Comparison of ENCODE assay signal across 13 cellular contexts in the genomic region with DNA sequence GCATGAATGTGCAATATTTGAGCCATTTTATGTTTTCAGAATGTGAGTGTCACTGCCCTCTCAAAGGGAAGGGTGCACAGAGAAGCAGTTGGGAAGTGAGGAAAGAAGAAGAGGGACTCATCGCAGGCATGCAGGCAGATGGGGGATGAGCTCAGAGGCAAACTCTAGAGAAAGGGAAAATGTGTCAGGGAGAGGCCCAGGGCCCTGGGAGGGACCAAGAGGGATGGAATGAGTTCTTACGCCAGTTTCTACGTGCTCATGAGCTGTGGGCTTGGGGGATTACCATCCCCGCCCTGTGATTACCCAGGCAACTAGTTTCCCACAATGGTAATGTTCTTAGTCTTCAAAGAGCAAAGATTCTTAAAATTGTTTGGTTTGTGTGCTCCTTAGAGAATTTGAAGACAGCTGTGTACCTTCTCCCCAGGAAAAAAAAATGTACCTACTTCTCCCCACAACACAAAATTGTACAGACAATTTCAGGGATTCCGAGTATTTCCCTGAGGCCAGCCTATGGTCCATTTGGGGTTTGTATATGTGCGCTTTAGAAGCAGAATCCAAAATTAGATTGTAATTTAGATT. TPM values are rescaled to one million over a fixed set of nuclear protein-coding genes. Genes with fewer than 3 reads are reported as not detected.
DNase-seq lines count a peak whose midpoint lies in the region; ATAC-seq and TF ChIP-seq lines count a peak whose summit lies in the region.
"Had no signal": no experiment of that assay in that cellular context is flagged by ENCODE, and none has a peak within 500 bp of the region (broad histone marks: within the 10 kb centered on the region; RNA-seq: fewer than 3 reads in every experiment).

No MANE protein-coding gene starts in this region.

- peaks cover 26% of the 10 kb centered on the region for H3K4me1 Mint-ChIP-seq in T-helper 1 cell treated with Interleukin-12 subunit alpha and Interleukin-12 subunit beta and Interleukin-4 antibody, amounts not matched to agents 30 μg/mL and 1 μg/mL, for 36 hours (ENCODE audit: low read depth)
- peaks cover 24% of the 10 kb centered on the region for H3K4me1 Mint-ChIP-seq in neural progenitor cell

- no peak overlapping the region for H3K4me3 ChIP-seq in neural progenitor cell
- no peak overlapping the region for H3K4me3 ChIP-seq in uterus
- H3K4me3 ChIP-seq: thoracic aorta had no signal

- no peaks in the 10 kb centered on the region for H4K20me1 ChIP-seq in neural progenitor cell (ENCODE audit: low read depth)

- peaks cover 28% of the 10 kb centered on the region for H3F3A ChIP-seq in neural progenitor cell (ENCODE audit: low read depth)

- H3K9me3 Mint-ChIP-seq in T-helper 1 cell treated with Interleukin-12 subunit alpha and Interleukin-12 subunit beta and Interleukin-4 antibody, amounts not matched to agents 30 μg/mL and 1 μg/mL, for 36 hours, result no peaks in the 10 kb centered on the region
- H3K9me3 Mint-ChIP-seq in neural progenitor cell, result no peaks in the 10 kb centered on the region

- H3K36me3 Mint-ChIP-seq in T-helper 1 cell treated with Interleukin-12 subunit alpha and Interleukin-12 subunit beta and Interleukin-4 antibody, amounts not matched to agents 30 μg/mL and 1 μg/mL, for 36 hours (ENCODE audit: low read depth), result peaks cover 32% of the 10 kb centered on the region
- H3K36me3 Mint-ChIP-seq in neural progenitor cell, result no peaks in the 10 kb centered on the region

- H3K9me3 ChIP-seq in neural progenitor cell (ENCODE audit: low read depth) (no peaks in the 10 kb centered on the region), uterus (no peaks in the 10 kb centered on the region)
- H3K9me3 ChIP-seq: thoracic aorta had no signal

- TF ChIP-seq POLR2A in uterus (IDR thresholded peaks at IDR 0.05), result no peak

- H3K4me1 ChIP-seq in neural progenitor cell (peaks cover 37% of the 10 kb centered on the region), uterus (no peaks in the 10 kb centered on the region)

- no peaks in the 10 kb centered on the region for H3K79me2 ChIP-seq in neural progenitor cell (ENCODE audit: low read depth)

- no peak overlapping the region for H3K9ac ChIP-seq in neural progenitor cell

- intact Hi-C loops in uterus (cut with DNase I; ENCODE audit: low total_unique reads), result no loop called here

- H2AFZ ChIP-seq in neural progenitor cell (replicated peaks), result peak overlapping the region; percentile 45

- TF ChIP-seq CTCF in neural progenitor cell (IDR thresholded peaks at IDR 0.05) (no peak), uterus (IDR thresholded peaks at IDR 0.05) (no peak)

- H3K27ac Mint-ChIP-seq in T-helper 1 cell treated with Interleukin-12 subunit alpha and Interleukin-12 subunit beta and Interleukin-4 antibody, amounts not matched to agents 30 μg/mL and 1 μg/mL, for 36 hours, result peak overlapping the region; percentile 42
- H3K27ac Mint-ChIP-seq in neural progenitor cell, result peak overlapping the region; percentile 2

- H3K4me3 Mint-ChIP-seq in T-helper 1 cell treated with Interleukin-12 subunit alpha and Interleukin-12 subunit beta and Interleukin-4 antibody, amounts not matched to agents 30 μg/mL and 1 μg/mL, for 36 hours, result no peak overlapping the region
- H3K4me3 Mint-ChIP-seq in neural progenitor cell, result no peak overlapping the region

- H3K27me3 ChIP-seq in neural progenitor cell, result no peaks in the 10 kb centered on the region
- no peaks in the 10 kb centered on the region for H3K27me3 ChIP-seq in uterus

- DNase-seq in T-helper 1 cell (no peak), neural progenitor cell (ENCODE audit: low spot score) (peak; percentile 13), NCI-H1417 treated with DMSO at 0.1 percent for 48 hours (lab: John Stamatoyannopoulos, UW) (no peak), GOT3 (lab: John Stamatoyannopoulos, UW) (no peak), uterus (no peak)
- DNase-seq: cerebellar nuclear complex, RPMI8226 had no signal

- peak overlapping the region; percentile 32 for H3K4me2 ChIP-seq in neural progenitor cell

- H3K27me3 Mint-ChIP-seq in T-helper 1 cell treated with Interleukin-12 subunit alpha and Interleukin-12 subunit beta and Interleukin-4 antibody, amounts not matched to agents 30 μg/mL and 1 μg/mL, for 36 hours (ENCODE audit: low read depth), result no peaks in the 10 kb centered on the region
- peaks cover 9% of the 10 kb centered on the region for H3K27me3 Mint-ChIP-seq in neural progenitor cell (ENCODE audit: insufficient read depth, low read depth)

- ATAC-seq in GM21526 (IDR thresholded peaks at IDR 0.05; ENCODE audit: low FRiP score, unreplicated experiment) (peak; percentile 30), HG03280 (IDR thresholded peaks at IDR 0.05; ENCODE audit: unreplicated experiment) (peak; percentile 22)

- no peak overlapping the region for H3K27ac ChIP-seq in neural progenitor cell
- no peak overlapping the region for H3K27ac ChIP-seq in uterus
- H3K27ac ChIP-seq: 22Rv1, thoracic aorta had no signal

- H3K36me3 ChIP-seq in neural progenitor cell (no peaks in the 10 kb centered on the region), uterus (no peaks in the 10 kb centered on the region)
- H3K36me3 ChIP-seq: thoracic aorta had no signal

RNA-seq across cellular contexts. Expression of a gene that starts 17.8 kb away (rescaled TPM):
- total RNA-seq in neural progenitor cell (ENCODE audit: low replicate concordance) (not detected in 2 replicates), uterus (under 1 TPM in 1 of 4 donors, not detected in 3; 0.14 TPM)
- total RNA-seq: Daoy had no signal

RNA-seq across cellular contexts. Expression of a gene that starts 29.1 kb away (rescaled TPM):
- total RNA-seq in neural progenitor cell (ENCODE audit: low replicate concordance) (2.4 and 4.9 TPM in 2 replicates), uterus (1 to 10 TPM in 2 of 4 donors, under 1 TPM in 2; 0.51 to 4.4 (median 1.5) TPM)
